ENCODE assay signal across 18 cellular contexts in genomic region chr3:34150987-34151386, GRCh38.
DNase-seq lines count a peak whose midpoint lies in the region; ATAC-seq lines count a peak whose summit lies in the region.
"Had no signal": no experiment of that assay in that cellular context is flagged by ENCODE, and none has a peak within 500 bp of the region (broad histone marks: within the 10 kb centered on the region; RNA-seq: fewer than 3 reads in every experiment).

No MANE protein-coding gene starts in this region.

- H3K9me3 Mint-ChIP-seq in T-helper 2 cell treated with Interferon-gamma antibody and Interleukin-4, amounts not matched to agents 5 μg/mL and 100 μg/mL, for 36 hours: no peaks in the 10 kb centered on the region
- H3K9me3 Mint-ChIP-seq: CD4-positive, alpha-beta memory T cell had no signal

- H3K27me3 Mint-ChIP-seq in T-helper 2 cell treated with Interferon-gamma antibody and Interleukin-4, amounts not matched to agents 5 μg/mL and 100 μg/mL, for 36 hours (ENCODE audit: low read depth): no peaks in the 10 kb centered on the region
- H3K27me3 Mint-ChIP-seq: B cell had no signal

- H3K27ac Mint-ChIP-seq in T-helper 2 cell treated with Interferon-gamma antibody and Interleukin-4, amounts not matched to agents 5 μg/mL and 100 μg/mL, for 36 hours: no peak overlapping the region
- H3K27ac Mint-ChIP-seq: B cell; CD4-positive, alpha-beta memory T cell had no signal

- ATAC-seq in GM18858 (IDR thresholded peaks at IDR 0.05; ENCODE audit: unreplicated experiment) (peak; percentile 37), GM21447 (IDR thresholded peaks at IDR 0.05; ENCODE audit: unreplicated experiment) (peak; percentile 51), HG03175 (IDR thresholded peaks at IDR 0.05; ENCODE audit: unreplicated experiment) (peak; percentile 33)
- ATAC-seq: HepG2, SK-N-SH treated with all-trans-retinoic acid at 6 μM for 48 hours had no signal

- H3K4me3 Mint-ChIP-seq in T-helper 2 cell treated with Interferon-gamma antibody and Interleukin-4, amounts not matched to agents 5 μg/mL and 100 μg/mL, for 36 hours: no peak overlapping the region
- H3K4me3 Mint-ChIP-seq: B cell; CD4-positive, alpha-beta memory T cell had no signal

- no peaks in the 10 kb centered on the region for H3K4me1 Mint-ChIP-seq in T-helper 2 cell treated with Interferon-gamma antibody and Interleukin-4, amounts not matched to agents 5 μg/mL and 100 μg/mL, for 36 hours (ENCODE audit: low read depth)
- H3K4me1 Mint-ChIP-seq: B cell; CD4-positive, alpha-beta memory T cell had no signal

- DNase-seq in renal cortical epithelial cell (ENCODE audit: low read depth) (peak; percentile 13), A172 (ENCODE audit: low spot score) (no peak)
- no peak for DNase-seq in T-helper 2 cell treated with Interferon-gamma antibody and Interleukin-4, amounts not matched to agents 5 μg/mL and 100 μg/mL, for 36 hours (ENCODE audit: low spot score)
- no peak for DNase-seq in stimulated activated CD4-positive, alpha-beta T cell treated with anti-CD3 and anti-CD28 coated beads, Interleukin-4, amount 100 ng/mL, for 1 hour
- DNase-seq: CD4-positive, alpha-beta memory T cell; DND-41; GDM1; NCI-H187 treated with DMSO at 0.1 percent for 48 hours; NCI-H2171; NCI-H446 treated with DMSO at 0.1 percent for 48 hours; NCI-H774; SHP77 had no signal

- no peaks in the 10 kb centered on the region for H3K36me3 Mint-ChIP-seq in T-helper 2 cell treated with Interferon-gamma antibody and Interleukin-4, amounts not matched to agents 5 μg/mL and 100 μg/mL, for 36 hours (ENCODE audit: low read depth)
- H3K36me3 Mint-ChIP-seq: CD4-positive, alpha-beta memory T cell had no signal
